Comparison of ENCODE assay signal across 1 cellular context in genomic region chr16:2267913-2268666, GRCh38.
TF ChIP-seq lines count a peak whose summit lies in the region.

RNPS1 (minus strand) TSS chr16:2268126; CDS start chr16:2264643, 3,483 bp downstream.

TF ChIP-seq in K562, 482 proteins besides CTCF, POLR2A, EP300 and RAD21 (continued from another document and continues in another):
- TF ChIP-seq NKRF (IDR thresholded peaks at IDR 0.05; ENCODE audit: borderline replicate concordance): peak; percentile 91; the same call in 1 of the 2 replicates
- no peak for TF ChIP-seq ZNF347 (CRISPR knock-in tag; IDR thresholded peaks at IDR 0.05; ENCODE audit: low read depth)
- TF ChIP-seq ELF1 (tag; IDR thresholded peaks at IDR 0.05): peak; percentile 97
- TF ChIP-seq FOXM1 (IDR thresholded peaks at IDR 0.05; ENCODE audit: low read depth): peak; percentile 79; the same call in 1 of the 2 replicates
- peak; percentile 59; the same call in 1 of the 2 replicates for TF ChIP-seq FOXM1 (CRISPR knock-in tag; IDR thresholded peaks at IDR 0.05; ENCODE audit: low read depth)
- TF ChIP-seq HMGXB4 (CRISPR knock-in tag; IDR thresholded peaks at IDR 0.05): no peak; the same call in none of the 2 replicates
- TF ChIP-seq ZFPM2 (CRISPR knock-in tag; IDR thresholded peaks at IDR 0.05): peak; percentile 87
- peak; percentile 92; the same call in 1 of the 2 replicates for TF ChIP-seq MBD2 (IDR thresholded peaks at IDR 0.05; ENCODE audit: borderline replicate concordance, low read depth)
- peak; percentile 83 for TF ChIP-seq MGA (IDR thresholded peaks at IDR 0.05)
- no peak for TF ChIP-seq NR0B1 (IDR thresholded peaks at IDR 0.05; ENCODE audit: partially characterized antibody)
- peak; percentile 100 for TF ChIP-seq CREM (IDR thresholded peaks at IDR 0.05; ENCODE audit: low read depth)
- peak; percentile 39; the same call in 1 of the 2 replicates for TF ChIP-seq BCOR (IDR thresholded peaks at IDR 0.05)
- TF ChIP-seq NONO (IDR thresholded peaks at IDR 0.05; ENCODE audit: low read depth in 2 of 2, low read length in 1 of 2): peak; percentile 57 to 95; a peak in 3 of 4 replicates
- peak; percentile 86 for TF ChIP-seq CXXC5 (CRISPR knock-in tag; IDR thresholded peaks at IDR 0.05)
- peak; percentile 79 for TF ChIP-seq PRDM10 (IDR thresholded peaks at IDR 0.05; ENCODE audit: partially characterized antibody)
- TF ChIP-seq VEZF1 (CRISPR knock-in tag; IDR thresholded peaks at IDR 0.05): peak; percentile 91
- peak; percentile 92 for TF ChIP-seq NR2C2 (CRISPR knock-in tag; IDR thresholded peaks at IDR 0.05)
- TF ChIP-seq NR2C2 (tag; IDR thresholded peaks at IDR 0.05): peak; percentile 99
- peak; percentile 88 for TF ChIP-seq SMAD4 (CRISPR knock-in tag; conservative IDR thresholded peaks at IDR 0.05)
- no peak for TF ChIP-seq SMARCC2 (IDR thresholded peaks at IDR 0.05; ENCODE audit: low read depth)
- no peak; the same call in 1 of the 2 replicates for TF ChIP-seq KDM2B (CRISPR knock-in tag; IDR thresholded peaks at IDR 0.05)
- TF ChIP-seq DEAF1 (CRISPR knock-in tag; IDR thresholded peaks at IDR 0.05): 0 out of 2 replicates have a peak, but pooled peaks have one; percentile 19
- 0 out of 2 replicates have a peak, but pooled peaks have one; percentile 59 for TF ChIP-seq CC2D1A (IDR thresholded peaks at IDR 0.05)
- peak; percentile 84 for TF ChIP-seq CTBP1 (IDR thresholded peaks at IDR 0.05; ENCODE audit: borderline replicate concordance)
- TF ChIP-seq SIRT6 (IDR thresholded peaks at IDR 0.05; ENCODE audit: low read depth, low read length): no peak
- peak; percentile 83 for TF ChIP-seq TBP (optimal IDR thresholded peaks at IDR 0.05; ENCODE audit: low read depth, low read length)
- no peak for TF ChIP-seq HMBOX1 (IDR thresholded peaks at IDR 0.05)
- no peak for TF ChIP-seq NFE2 (IDR thresholded peaks at IDR 0.05; ENCODE audit: low read depth)
- TF ChIP-seq GTF2A2 (tag; IDR thresholded peaks at IDR 0.05): no peak
- TF ChIP-seq DACH1 (IDR thresholded peaks at IDR 0.05; ENCODE audit: partially characterized antibody): no peak
- TF ChIP-seq TARDBP (IDR thresholded peaks at IDR 0.05): peak; percentile 18; the same call in 1 of the 2 replicates
